In the genomic region with DNA sequence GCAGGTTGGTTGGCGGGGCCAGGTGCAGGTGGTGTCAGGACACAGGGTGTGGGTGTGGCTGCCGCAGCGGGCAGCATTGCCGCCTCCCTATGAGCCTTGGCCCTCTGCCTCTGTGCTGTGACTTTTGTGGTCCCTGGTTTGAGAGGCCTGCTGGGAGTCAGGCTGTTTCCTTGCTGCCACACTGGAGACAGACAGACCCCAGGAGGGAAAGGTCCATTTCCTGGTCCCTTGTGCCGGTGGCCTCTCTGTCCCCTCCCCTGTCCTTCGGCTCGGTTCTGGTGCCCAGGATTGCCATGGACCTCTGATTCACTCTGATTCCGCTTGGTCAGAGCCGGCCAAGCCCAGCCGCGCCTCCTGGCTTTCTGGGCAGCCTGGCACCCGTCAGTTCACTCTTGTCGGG, we compare ENCODE assay signal across 22 cellular contexts.
"Had no signal": no experiment of that assay in that cellular context is flagged by ENCODE, and none has a peak within 500 bp of the region (broad histone marks: within the 10 kb centered on the region; RNA-seq: fewer than 3 reads in every experiment).

No MANE protein-coding gene starts in this region.

- DNase-seq: effector memory CD8-positive, alpha-beta T cell; gastrocnemius medialis; glutamatergic neuron; islet precursor cell; left lung; lower lobe of right lung; mesendoderm; naive B cell; retina; right lobe of liver; stimulated activated CD4-positive, alpha-beta T cell treated with anti-CD3 and anti-CD28 coated beads, Interleukin-2, amount 100 ng/mL, for 24 hours; stimulated activated CD4-positive, alpha-beta T cell treated with anti-CD3 and anti-CD28 coated beads, Interleukin-4, amount 100 ng/mL, for 4 hours; stimulated activated naive B cell treated with anti-CD40 and anti-IgM and Interleukin-4, amounts not matched to agents 10 μg/mL and 1 μg/mL and 100 μg/mL, for 72 hours; stimulated activated naive CD8-positive, alpha-beta T cell treated with anti-CD3 and anti-CD28 coated beads, Interleukin-15, amount 100 ng/mL, for 72 hours; transverse colon had no signal

- H3K9me3 Mint-ChIP-seq: dendritic cell treated with granulocyte-macrophage colony-stimulating factor and Interleukin-4, amounts not matched to agents 40 ng/mL and 50 ng/mL, for 4 days; effector memory CD8-positive, alpha-beta T cell; naive B cell; nephron; stimulated activated naive B cell treated with anti-CD40 and anti-IgM and Interleukin-4, amounts not matched to agents 10 μg/mL and 1 μg/mL and 100 μg/mL, for 72 hours; stimulated activated naive CD8-positive, alpha-beta T cell treated with anti-CD3 and anti-CD28 coated beads, Interleukin-15, amount 100 ng/mL, for 72 hours had no signal

- H3K27me3 Mint-ChIP-seq: dendritic cell treated with granulocyte-macrophage colony-stimulating factor and Interleukin-4, amounts not matched to agents 40 ng/mL and 50 ng/mL, for 4 days; effector memory CD8-positive, alpha-beta T cell; naive B cell; stimulated activated naive B cell treated with anti-CD40 and anti-IgM and Interleukin-4, amounts not matched to agents 10 μg/mL and 1 μg/mL and 100 μg/mL, for 72 hours; stimulated activated naive CD8-positive, alpha-beta T cell treated with anti-CD3 and anti-CD28 coated beads, Interleukin-15, amount 100 ng/mL, for 72 hours had no signal

- H3K9me3 ChIP-seq: esophagus muscularis mucosa, gastrocnemius medialis, left lung, lower lobe of right lung, psoas muscle, right lobe of liver, thoracic aorta, transverse colon had no signal

- H3K27ac ChIP-seq: epithelial cell of prostate, esophagus muscularis mucosa, gastrocnemius medialis, left lung, lower lobe of right lung, psoas muscle, right lobe of liver, skin epidermis, thoracic aorta, transverse colon had no signal

- H3K27me3 ChIP-seq: esophagus muscularis mucosa, gastrocnemius medialis, left lung, right lobe of liver, transverse colon had no signal

- H3K4me3 ChIP-seq: esophagus muscularis mucosa, gastrocnemius medialis, left lung, lower lobe of right lung, psoas muscle, right lobe of liver, skin epidermis, thoracic aorta, transverse colon had no signal

- H3K4me3 Mint-ChIP-seq: dendritic cell treated with granulocyte-macrophage colony-stimulating factor and Interleukin-4, amounts not matched to agents 40 ng/mL and 50 ng/mL, for 4 days; effector memory CD8-positive, alpha-beta T cell; naive B cell; nephron; stimulated activated naive B cell treated with anti-CD40 and anti-IgM and Interleukin-4, amounts not matched to agents 10 μg/mL and 1 μg/mL and 100 μg/mL, for 72 hours; stimulated activated naive CD8-positive, alpha-beta T cell treated with anti-CD3 and anti-CD28 coated beads, Interleukin-15, amount 100 ng/mL, for 72 hours had no signal

- H3K27ac Mint-ChIP-seq: dendritic cell treated with granulocyte-macrophage colony-stimulating factor and Interleukin-4, amounts not matched to agents 40 ng/mL and 50 ng/mL, for 4 days; nephron; stimulated activated naive B cell treated with anti-CD40 and anti-IgM and Interleukin-4, amounts not matched to agents 10 μg/mL and 1 μg/mL and 100 μg/mL, for 72 hours; stimulated activated naive CD8-positive, alpha-beta T cell treated with anti-CD3 and anti-CD28 coated beads, Interleukin-15, amount 100 ng/mL, for 72 hours had no signal

- H3K36me3 ChIP-seq: gastrocnemius medialis, right lobe of liver, thoracic aorta, transverse colon had no signal

- ATAC-seq: effector memory CD8-positive, alpha-beta T cell; gastrocnemius medialis; left lung; lower lobe of right lung; stimulated activated naive B cell treated with anti-CD40 and anti-IgM and Interleukin-4, amounts not matched to agents 10 μg/mL and 1 μg/mL and 100 μg/mL, for 72 hours; stimulated activated naive CD8-positive, alpha-beta T cell treated with anti-CD3 and anti-CD28 coated beads, Interleukin-15, amount 100 ng/mL, for 72 hours had no signal

- H3K4me1 ChIP-seq: esophagus muscularis mucosa, gastrocnemius medialis, lower lobe of right lung, psoas muscle, right lobe of liver, transverse colon had no signal
